Comparison of ENCODE assay signal across 2 cellular contexts in the genomic region with DNA sequence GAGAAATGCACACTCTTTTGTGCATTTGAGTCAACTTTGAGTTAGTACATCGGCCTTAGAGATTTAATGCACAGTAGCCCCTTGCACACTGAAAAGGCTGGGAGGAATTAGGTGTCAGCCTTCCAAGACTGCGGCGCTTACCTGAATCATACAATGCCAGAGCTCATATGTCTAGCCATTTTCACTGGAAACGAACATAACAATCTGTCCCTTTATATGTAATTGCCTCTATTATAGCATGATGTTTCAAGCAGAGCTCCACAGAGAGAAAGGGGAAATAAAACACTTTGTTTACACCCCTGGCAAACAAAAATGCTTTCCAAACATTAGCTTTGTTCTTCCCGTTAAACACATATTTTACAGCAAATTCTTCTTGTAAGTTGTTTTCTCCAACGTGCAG.
TF ChIP-seq lines count a peak whose summit lies in the region.

No MANE protein-coding gene starts in this region.

TF ChIP-seq in K562, 482 proteins besides CTCF, POLR2A, EP300 and RAD21:
- TF ChIP-seq, protein P1, sequence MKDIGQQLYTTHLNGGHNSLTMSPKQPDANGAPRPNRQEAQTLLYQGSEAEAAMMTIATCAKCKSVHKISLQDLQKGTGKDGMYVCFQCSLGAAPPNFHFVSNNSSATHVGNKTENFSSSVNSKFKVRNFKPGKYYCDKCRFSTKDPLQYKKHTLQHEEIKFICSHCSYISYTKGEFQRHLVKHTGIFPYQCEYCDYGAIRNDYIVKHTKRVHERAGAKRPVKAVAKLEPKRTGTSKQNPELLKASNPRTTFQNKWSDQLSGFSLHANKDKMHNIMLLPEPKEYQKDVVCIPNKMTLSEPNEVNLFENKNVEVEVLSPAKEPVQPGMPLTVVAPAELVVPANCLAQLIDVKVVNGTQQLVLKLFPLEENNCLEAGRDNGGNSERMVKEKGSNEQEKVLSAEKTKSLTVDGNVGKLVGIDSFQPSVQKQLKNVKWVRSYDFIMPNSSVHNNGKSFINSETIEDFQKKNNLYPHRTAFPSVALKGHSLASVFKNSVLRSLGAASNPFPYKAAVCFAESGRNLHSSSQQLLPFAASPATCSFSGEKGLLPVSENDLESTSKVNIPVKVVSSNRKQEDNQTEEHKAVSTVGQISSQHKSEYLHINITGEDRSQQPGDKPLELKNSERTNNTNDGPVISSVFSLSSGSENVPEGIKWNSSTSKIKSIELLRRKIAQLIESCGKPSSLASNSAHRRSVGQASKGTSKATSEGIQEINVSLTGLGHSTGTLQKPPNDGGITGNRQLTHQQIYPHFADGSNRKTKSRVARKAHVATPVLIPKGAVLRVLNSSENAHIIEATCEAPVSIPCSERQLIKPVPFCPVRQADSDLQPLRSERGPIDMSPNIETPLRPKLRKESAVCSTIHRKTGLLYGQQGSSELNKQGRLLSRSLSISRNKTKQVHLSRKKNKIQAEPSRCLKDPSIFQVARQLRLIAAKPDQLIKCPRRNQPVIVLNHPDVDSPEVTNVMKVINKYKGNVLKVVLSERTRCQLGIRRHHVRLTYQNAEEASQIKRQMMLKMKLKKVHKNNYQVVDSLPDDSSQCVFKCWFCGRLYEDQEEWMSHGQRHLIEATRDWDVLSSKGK (CRISPR knock-in tag; IDR thresholded peaks at IDR 0.05) = no peak
- TF ChIP-seq POLR2H (tag; IDR thresholded peaks at IDR 0.05; ENCODE audit: low read depth) = no peak
- TF ChIP-seq KLF16 (IDR thresholded peaks at IDR 0.05) = no peak
- TF ChIP-seq, protein P2, sequence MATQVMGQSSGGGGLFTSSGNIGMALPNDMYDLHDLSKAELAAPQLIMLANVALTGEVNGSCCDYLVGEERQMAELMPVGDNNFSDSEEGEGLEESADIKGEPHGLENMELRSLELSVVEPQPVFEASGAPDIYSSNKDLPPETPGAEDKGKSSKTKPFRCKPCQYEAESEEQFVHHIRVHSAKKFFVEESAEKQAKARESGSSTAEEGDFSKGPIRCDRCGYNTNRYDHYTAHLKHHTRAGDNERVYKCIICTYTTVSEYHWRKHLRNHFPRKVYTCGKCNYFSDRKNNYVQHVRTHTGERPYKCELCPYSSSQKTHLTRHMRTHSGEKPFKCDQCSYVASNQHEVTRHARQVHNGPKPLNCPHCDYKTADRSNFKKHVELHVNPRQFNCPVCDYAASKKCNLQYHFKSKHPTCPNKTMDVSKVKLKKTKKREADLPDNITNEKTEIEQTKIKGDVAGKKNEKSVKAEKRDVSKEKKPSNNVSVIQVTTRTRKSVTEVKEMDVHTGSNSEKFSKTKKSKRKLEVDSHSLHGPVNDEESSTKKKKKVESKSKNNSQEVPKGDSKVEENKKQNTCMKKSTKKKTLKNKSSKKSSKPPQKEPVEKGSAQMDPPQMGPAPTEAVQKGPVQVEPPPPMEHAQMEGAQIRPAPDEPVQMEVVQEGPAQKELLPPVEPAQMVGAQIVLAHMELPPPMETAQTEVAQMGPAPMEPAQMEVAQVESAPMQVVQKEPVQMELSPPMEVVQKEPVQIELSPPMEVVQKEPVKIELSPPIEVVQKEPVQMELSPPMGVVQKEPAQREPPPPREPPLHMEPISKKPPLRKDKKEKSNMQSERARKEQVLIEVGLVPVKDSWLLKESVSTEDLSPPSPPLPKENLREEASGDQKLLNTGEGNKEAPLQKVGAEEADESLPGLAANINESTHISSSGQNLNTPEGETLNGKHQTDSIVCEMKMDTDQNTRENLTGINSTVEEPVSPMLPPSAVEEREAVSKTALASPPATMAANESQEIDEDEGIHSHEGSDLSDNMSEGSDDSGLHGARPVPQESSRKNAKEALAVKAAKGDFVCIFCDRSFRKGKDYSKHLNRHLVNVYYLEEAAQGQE (CRISPR knock-in tag; IDR thresholded peaks at IDR 0.05; ENCODE audit: low read depth) = no peak
- TF ChIP-seq DDX20 (tag; IDR thresholded peaks at IDR 0.05; ENCODE audit: low read depth) = no peak
- no peak for TF ChIP-seq ZFP1 (CRISPR knock-in tag; IDR thresholded peaks at IDR 0.05)
- no peak for TF ChIP-seq ZNF232 (CRISPR knock-in tag; IDR thresholded peaks at IDR 0.05)
- no peak for TF ChIP-seq ZNF239 (CRISPR knock-in tag; IDR thresholded peaks at IDR 0.05)
- TF ChIP-seq MAZ (CRISPR knock-in tag; conservative IDR thresholded peaks at IDR 0.05 in 1 of 2, IDR thresholded peaks at IDR 0.05 in 1 of 2) = no peak
- TF ChIP-seq FOXJ3 (CRISPR knock-in tag; IDR thresholded peaks at IDR 0.05) = no peak
- TF ChIP-seq NEUROD1 (IDR thresholded peaks at IDR 0.05; ENCODE audit: borderline replicate concordance, low read depth, low read length, partially characterized antibody) = no peak
- no peak for TF ChIP-seq ZC3H11A (IDR thresholded peaks at IDR 0.05; ENCODE audit: low read depth, low read length)
- TF ChIP-seq SRF (CRISPR knock-in tag; IDR thresholded peaks at IDR 0.05) = no peak
TF ChIP-seq in K562: peak in this region for 0.

TF ChIP-seq in neural cell, 6 proteins besides CTCF, POLR2A, EP300 and RAD21 (continued from another document):
- TF ChIP-seq, protein P2 (IDR thresholded peaks at IDR 0.05; ENCODE audit: borderline replicate concordance) = no peak
- no peak for TF ChIP-seq MXI1 (conservative IDR thresholded peaks at IDR 0.05; ENCODE audit: poor library complexity, severe bottlenecking)
- peak; percentile 62 for TF ChIP-seq POLR2AphosphoS5 (IDR thresholded peaks at IDR 0.05)
- TF ChIP-seq TAF1 (IDR thresholded peaks at IDR 0.05; ENCODE audit: low read depth) = no peak
- TF ChIP-seq SMC3 (conservative IDR thresholded peaks at IDR 0.05; ENCODE audit: poor library complexity) = no peak
